Comparison of ENCODE assay signal across 13 cellular contexts in the genomic region with DNA sequence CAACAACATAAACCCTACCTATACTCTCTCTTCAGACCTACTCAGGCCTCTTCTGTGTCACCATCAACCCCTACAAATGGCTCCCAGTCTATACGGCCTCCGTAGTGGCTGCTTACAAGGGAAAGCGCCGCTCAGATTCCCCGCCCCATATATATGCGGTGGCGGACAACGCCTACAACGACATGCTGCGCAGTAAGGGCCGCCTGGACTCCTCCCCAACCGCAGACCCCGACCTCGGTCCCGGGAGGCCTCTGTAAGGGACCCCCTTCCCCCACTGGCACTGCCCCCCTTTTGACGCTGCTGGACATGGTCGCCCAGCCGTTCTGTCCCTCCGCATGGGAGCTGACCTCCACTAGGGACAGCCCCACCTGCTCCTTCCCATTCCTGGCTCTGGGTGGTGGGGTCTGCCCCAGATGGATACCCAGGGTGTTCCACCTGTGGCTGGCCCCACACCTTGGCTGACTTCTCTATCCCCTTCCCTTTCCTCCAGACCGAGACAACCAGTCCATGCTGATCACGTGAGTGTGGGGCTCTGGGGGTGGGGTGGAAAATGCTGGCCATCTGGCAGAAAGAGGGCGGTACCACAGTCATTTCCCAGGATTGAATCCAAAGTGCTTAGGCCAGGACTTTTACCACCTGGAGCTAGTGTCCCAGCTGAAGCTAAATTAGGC. TPM values are rescaled to one million over a fixed set of nuclear protein-coding genes. Genes with fewer than 3 reads are reported as not detected.
DNase-seq lines count a peak whose midpoint lies in the region; ATAC-seq and TF ChIP-seq lines count a peak whose summit lies in the region.
"Had no signal": no experiment of that assay in that cellular context is flagged by ENCODE, and none has a peak within 500 bp of the region (broad histone marks: within the 10 kb centered on the region; RNA-seq: fewer than 3 reads in every experiment).

No MANE protein-coding gene starts in this region.

- H3K9me3 ChIP-seq in HEK293 (ENCODE audit: control insufficient read depth, insufficient read depth, low read depth, low read length) (no peaks in the 10 kb centered on the region), heart left ventricle (no peaks in the 10 kb centered on the region), skeletal muscle tissue (ENCODE audit: control insufficient read depth in 3 of 3, low read length in 3 of 3) (no peaks in the 10 kb centered on the region), SJCRH30 (replicated peaks) (no peaks in the 10 kb centered on the region)

- H3K4me3 ChIP-seq in HEK293 (ENCODE audit: low read depth, low read length) (no peak overlapping the region), heart left ventricle (peak overlapping the region in 11 of 12 donors; percentile 20 to 69 (median 59)), skeletal muscle tissue (ENCODE audit: low read length in 3 of 3) (peak overlapping the region in 2 of 3 donors; percentile 39 to 68), SJCRH30 (no peak overlapping the region)

- H3K36me3 ChIP-seq in HEK293 (ENCODE audit: control insufficient read depth in 2 of 2, insufficient read depth in 1 of 2, low read length in 2 of 2) (no peaks in the 10 kb centered on the region), heart left ventricle (peaks cover 0 to 14% (median 0%) of the 10 kb centered on the region in 9 donors), skeletal muscle tissue (ENCODE audit: control insufficient read depth in 3 of 3, insufficient read depth in 3 of 3, low read length in 3 of 3) (peaks cover 0 to 34% (median 0%) of the 10 kb centered on the region in 3 donors), SJCRH30 (no peaks in the 10 kb centered on the region)

- CTCF ChIA-PET in HEK293 (lab: Yijun Ruan, JAX) = no interaction called here
- CTCF ChIA-PET in RWPE1 (lab: Yijun Ruan, JAX) = no interaction called here

- peak; percentile 25 to 31 (median 28) for ATAC-seq in heart left ventricle

- H3K4me1 ChIP-seq in HEK293 (ENCODE audit: control insufficient read depth, insufficient read depth, low read length) = no peaks in the 10 kb centered on the region
- peaks cover 3 to 60% (median 23%) of the 10 kb centered on the region in 12 donors for H3K4me1 ChIP-seq in heart left ventricle
- H3K4me1 ChIP-seq in skeletal muscle tissue (ENCODE audit: control insufficient read depth in 3 of 3, insufficient read depth in 3 of 3, low read length in 3 of 3) = peaks cover 51 to 66% (median 65%) of the 10 kb centered on the region in 3 donors
- peaks cover 29% of the 10 kb centered on the region for H3K4me1 ChIP-seq in SJCRH30

- TF ChIP-seq CTCF in HEK293 (tag by site-specific recombination; IDR thresholded peaks at IDR 0.05) (no peak), RWPE1 (conservative IDR thresholded peaks at IDR 0.05; ENCODE audit: low read depth) (no peak), heart left ventricle (IDR thresholded peaks at IDR 0.05) (no peak), osteocyte (IDR thresholded peaks at IDR 0.05) (no peak)

- H3K27ac Mint-ChIP-seq in osteocyte (ENCODE audit: unreplicated experiment) = no peak overlapping the region
- H3K27ac Mint-ChIP-seq: activated CD4-positive, alpha-beta T cell treated with anti-CD3 and anti-CD28 coated beads, Interleukin-2, amount 10 ng/mL, durations not matched to agents 24 days and 14 days; T-helper 1 cell treated with Interleukin-12 subunit alpha and Interleukin-12 subunit beta and Interleukin-4 antibody, amounts not matched to agents 30 μg/mL and 1 μg/mL, for 36 hours had no signal

- intact Hi-C loops in heart left ventricle (cut with DNase I) = no loop called here

- H3K36me3 Mint-ChIP-seq in osteocyte (ENCODE audit: unreplicated experiment) = no peaks in the 10 kb centered on the region
- H3K36me3 Mint-ChIP-seq: CD4-positive, alpha-beta memory T cell had no signal

- POLR2A ChIA-PET in HEK293 (lab: Yijun Ruan, JAX) (no interaction called here), RWPE1 (lab: Yijun Ruan, JAX; ENCODE audit: low non-redundant PET) (no interaction called here)

- WGBS in heart left ventricle, 4 donors = 64 to 75% (median 71%) methylated on average over 18 to 22 of the region's 22 CpGs

- H3K9me3 Mint-ChIP-seq in osteocyte (ENCODE audit: unreplicated experiment) = no peaks in the 10 kb centered on the region
- H3K9me3 Mint-ChIP-seq: activated CD4-positive, alpha-beta T cell treated with anti-CD3 and anti-CD28 coated beads, Interleukin-2, amount 10 ng/mL, durations not matched to agents 24 days and 14 days; T-helper 1 cell treated with Interleukin-12 subunit alpha and Interleukin-12 subunit beta and Interleukin-4 antibody, amounts not matched to agents 30 μg/mL and 1 μg/mL, for 36 hours had no signal

- H3K4me3 Mint-ChIP-seq in osteocyte (ENCODE audit: unreplicated experiment) = no peak overlapping the region
- H3K4me3 Mint-ChIP-seq: activated CD4-positive, alpha-beta T cell treated with anti-CD3 and anti-CD28 coated beads, Interleukin-2, amount 10 ng/mL, durations not matched to agents 24 days and 14 days; CD4-positive, alpha-beta memory T cell; T-helper 1 cell treated with Interleukin-12 subunit alpha and Interleukin-12 subunit beta and Interleukin-4 antibody, amounts not matched to agents 30 μg/mL and 1 μg/mL, for 36 hours had no signal

- DNase-seq in RWPE1 (ENCODE audit: low spot score) (no peak), heart left ventricle (peak; percentile 62 to 80 (median 68)), COR-L47 (lab: John Stamatoyannopoulos, UW) (no peak), SJCRH30 (no peak), osteocyte (ENCODE audit: extremely low spot score, unreplicated experiment) (no peak)
- DNase-seq: activated CD4-positive, alpha-beta T cell treated with anti-CD3 and anti-CD28 coated beads, Interleukin-2, amount 10 ng/mL, durations not matched to agents 24 days and 14 days; CD4-positive, alpha-beta memory T cell; foreskin melanocyte; NCI-H1436; retina had no signal

- peaks cover 10% of the 10 kb centered on the region for H3K27me3 Mint-ChIP-seq in osteocyte (ENCODE audit: unreplicated experiment)

- peaks cover 13% of the 10 kb centered on the region for H3K4me1 Mint-ChIP-seq in osteocyte (ENCODE audit: unreplicated experiment)
- H3K4me1 Mint-ChIP-seq: activated CD4-positive, alpha-beta T cell treated with anti-CD3 and anti-CD28 coated beads, Interleukin-2, amount 10 ng/mL, durations not matched to agents 24 days and 14 days had no signal

- no peak overlapping the region for H3K27ac ChIP-seq in HEK293 (ENCODE audit: extremely low read depth, low read depth, low read length)
- H3K27ac ChIP-seq in RWPE1 = peak overlapping the region; percentile 9; the same call in 1 of the 2 replicates
- peak overlapping the region in 11 of 12 donors; percentile 38 to 99 (median 71) for H3K27ac ChIP-seq in heart left ventricle
- H3K27ac ChIP-seq in skeletal muscle tissue (ENCODE audit: low read depth, low read length) = peak overlapping the region; percentile 77
- no peak overlapping the region for H3K27ac ChIP-seq in SJCRH30

- no peak for TF ChIP-seq POLR2A in heart left ventricle (IDR thresholded peaks at IDR 0.05)

- H3K27me3 ChIP-seq in heart left ventricle = no peaks in the 10 kb centered on the region
- peaks cover 10 to 17% (median 11%) of the 10 kb centered on the region in 3 donors for H3K27me3 ChIP-seq in skeletal muscle tissue (ENCODE audit: control insufficient read depth in 3 of 3, insufficient read depth in 3 of 3, low read length in 3 of 3)
- no peaks in the 10 kb centered on the region for H3K27me3 ChIP-seq in SJCRH30

- peak overlapping the region in 2 of 3 donors; percentile 6 to 66 for H3K9ac ChIP-seq in skeletal muscle tissue (ENCODE audit: low read depth in 1 of 3, low read length in 3 of 3)

TF ChIP-seq in HEK293, 187 proteins besides CTCF, POLR2A, EP300 and RAD21 (continues in another document):
- TF ChIP-seq SCRT2 (tag by site-specific recombination; IDR thresholded peaks at IDR 0.05) (peak; percentile 52), GLIS2 (tag by site-specific recombination; IDR thresholded peaks at IDR 0.05) (0 out of 2 replicates have a peak, but pooled peaks have one; percentile 31), ZBTB11 (tag by site-specific recombination; conservative IDR thresholded peaks at IDR 0.05; ENCODE audit: low read depth) (no peak), SCRT1 (tag by site-specific recombination; IDR thresholded peaks at IDR 0.05; ENCODE audit: borderline replicate concordance) (0 out of 2 replicates have a peak, but pooled peaks have one; percentile 22)

RNA-seq across cellular contexts. Expression of gene MYH7B, which starts 25.0 kb away (rescaled TPM):
- total RNA-seq in heart left ventricle = 100 to 1,000 TPM in 7 of 9 donors, 10 to 100 TPM in 2; 50.7 to 306 (median 144) TPM
- polyA plus RNA-seq in heart left ventricle = 100 to 1,000 TPM in 1 of 2 donors, 10 to 100 TPM in 1; 12.8 to 448 TPM
- total RNA-seq in skeletal muscle tissue = 19.3 TPM
- total RNA-seq in SJCRH30 (2014; rRNA removed; shearing (Covaris generic)) = 0.02 and 0.10 TPM in 2 replicates
- total RNA-seq in osteocyte = 0.18 and 0.86 TPM in 2 replicates

RNA-seq across cellular contexts. Expression of gene GSS, which starts 25.1 kb away (rescaled TPM):
- total RNA-seq in heart left ventricle (10 to 100 TPM; 17.8 to 38.1 (median 26.8) TPM), skeletal muscle tissue (18.3 TPM), osteocyte (36.0 and 37.2 TPM in 2 replicates)
- 10 to 100 TPM; 32.3 to 38.7 TPM for polyA plus RNA-seq in heart left ventricle
- 52.8 and 53.8 TPM in 2 replicates for total RNA-seq in SJCRH30 (2014; rRNA removed; shearing (Covaris generic))

Comparison
In these comparisons a context has a peak if more than half of its experiments do, and no peak if none do; other contexts are left out.
1. H3K27ac ChIP-seq: peak in RWPE1 (single experiment), heart left ventricle (11 of 12) and skeletal muscle tissue (single experiment); none in HEK293 (single experiment) and SJCRH30 (single experiment).
2. H3K4me3 ChIP-seq: peak in heart left ventricle (11 of 12) and skeletal muscle tissue (2 of 3); none in HEK293 (single experiment) and SJCRH30 (single experiment).
3. DNase-seq: peak in heart left ventricle (5 of 5); none in RWPE1 (single experiment), COR-L47 (single experiment), SJCRH30 (0 of 2) and osteocyte (single experiment).
4. RNA of gene MYH7B, which starts 25.0 kb away (total RNA-seq): 50.7 to 306 TPM in heart left ventricle and 19.3 TPM in skeletal muscle tissue (single experiment); 0.18 to 0.86 TPM in osteocyte and 0.02 to 0.10 TPM in SJCRH30; every median in the first group is over 10 times any median in the second.